In the genomic region with DNA sequence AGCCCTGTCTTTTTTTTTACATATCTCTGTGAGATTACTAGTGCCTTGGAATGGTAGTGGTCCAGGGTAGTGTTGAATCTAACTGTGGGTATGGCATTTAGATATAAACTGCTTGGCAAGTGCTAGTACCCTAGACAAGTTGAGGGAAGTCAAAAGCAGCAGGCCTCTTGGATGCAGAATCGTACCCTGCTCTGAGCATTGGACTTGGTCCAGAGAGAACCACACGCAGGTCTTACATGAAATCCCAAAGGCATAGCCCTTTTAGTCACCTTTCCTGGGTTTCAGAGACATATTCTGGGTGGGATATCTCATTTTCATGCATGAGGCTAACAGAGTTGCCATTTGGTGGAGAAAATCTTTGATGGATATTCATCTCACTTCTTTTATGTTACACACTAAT, we compare ENCODE assay signal across 6 cellular contexts.
"Had no signal": no experiment of that assay in that cellular context is flagged by ENCODE, and none has a peak within 500 bp of the region (broad histone marks: within the 10 kb centered on the region; RNA-seq: fewer than 3 reads in every experiment).

No MANE protein-coding gene starts in this region.

- DNase-seq: H7, HFFc6, KBM-7 had no signal

- H3K4me1 ChIP-seq: HAP-1 had no signal

- H3K9me3 ChIP-seq: HAP-1 had no signal

- H3K4me3 ChIP-seq: GM23338, HAP-1 had no signal

- H3K36me3 ChIP-seq: HAP-1 had no signal

- H3K27ac ChIP-seq: HL-60 had no signal
